29 cellular contexts compared by ENCODE assay signal in genomic region chr3:72536206-72536887, GRCh38.
"Had no signal": no experiment of that assay in that cellular context is flagged by ENCODE, and none has a peak within 500 bp of the region (broad histone marks: within the 10 kb centered on the region; RNA-seq: fewer than 3 reads in every experiment).

No MANE protein-coding gene starts in this region.

- H3K9me3 ChIP-seq: ascending aorta, gastrocnemius medialis, mucosa of descending colon, pancreas, prostate gland, sigmoid colon, thyroid gland had no signal

- H3K27ac Mint-ChIP-seq: activated naive CD4-positive, alpha-beta T cell treated with anti-CD3 and anti-CD28 coated beads, Interleukin-2, amount 10 ng/mL, durations not matched to agents 7 days and 5 days; activated naive CD8-positive, alpha-beta T cell treated with anti-CD3 and anti-CD28 coated beads, Interleukin-2, amount 10 ng/mL, durations not matched to agents 7 days and 5 days; natural killer cell treated with Interleukin-12 subunit alpha and Interleukin-12 subunit beta and Interleukin-15 and Interleukin-18, amount 100 ng/mL, for 72 hours had no signal

- H2AFZ ChIP-seq: hepatocyte had no signal

- H3K4me3 Mint-ChIP-seq: activated naive CD4-positive, alpha-beta T cell treated with anti-CD3 and anti-CD28 coated beads, Interleukin-2, amount 10 ng/mL, durations not matched to agents 7 days and 5 days; activated naive CD8-positive, alpha-beta T cell treated with anti-CD3 and anti-CD28 coated beads, Interleukin-2, amount 10 ng/mL, durations not matched to agents 7 days and 5 days; effector memory CD8-positive, alpha-beta T cell; natural killer cell treated with Interleukin-12 subunit alpha and Interleukin-12 subunit beta and Interleukin-15 and Interleukin-18, amount 100 ng/mL, for 72 hours had no signal

- H3K36me3 ChIP-seq: ascending aorta, gastrocnemius medialis, pancreas, prostate gland, sigmoid colon, stomach, thyroid gland had no signal

- H3K27me3 ChIP-seq: ascending aorta, gastrocnemius medialis, hepatocyte, pancreas, sigmoid colon, stomach, thyroid gland had no signal

- H3K79me2 ChIP-seq: hepatocyte had no signal

- ATAC-seq: effector memory CD8-positive, alpha-beta T cell; gastrocnemius medialis; left cardiac atrium; mucosa of descending colon; pancreas had no signal

- H3K4me3 ChIP-seq: ascending aorta, coronary artery, gastrocnemius medialis, hepatocyte, mucosa of descending colon, pancreas, prostate gland, sigmoid colon, stomach, thyroid gland had no signal

- H3K4me2 ChIP-seq: hepatocyte had no signal

- DNase-seq: activated CD4-positive, alpha-beta T cell treated with anti-CD3 and anti-CD28 coated beads for 1 hour; activated CD4-positive, alpha-beta T cell treated with anti-CD3 and anti-CD28 coated beads, Interleukin-2, amount 50 U/mL, for 48 hours; activated CD8-positive, alpha-beta memory T cell treated with anti-CD3 and anti-CD28 coated beads, Interleukin-2, amount 50 U/mL, for 4 hours; activated gamma-delta T cell; activated naive CD4-positive, alpha-beta T cell treated with anti-CD3 and anti-CD28 coated beads, Interleukin-2, amount 10 ng/mL, durations not matched to agents 7 days and 5 days; activated naive CD8-positive, alpha-beta T cell treated with anti-CD3 and anti-CD28 coated beads, Interleukin-2, amount 10 ng/mL, durations not matched to agents 7 days and 5 days; activated T-cell treated with anti-CD3 and anti-CD28 coated beads, Interleukin-2, amount 50 U/mL, for 1 hour; effector memory CD8-positive, alpha-beta T cell; erythroblast; gastrocnemius medialis; glutamatergic neuron; left cardiac atrium; left ventricle myocardium superior; mucosa of descending colon; nucleus accumbens; pancreas; retina; sigmoid colon; small intestine; stimulated activated CD4-positive, alpha-beta T cell treated with anti-CD3 and anti-CD28 coated beads, Interleukin-2, amount 100 ng/mL, for 24 hours; stomach; T-helper 9 cell had no signal

- H3K36me3 Mint-ChIP-seq: activated naive CD4-positive, alpha-beta T cell treated with anti-CD3 and anti-CD28 coated beads, Interleukin-2, amount 10 ng/mL, durations not matched to agents 7 days and 5 days; brain had no signal

- H3K4me1 ChIP-seq: ascending aorta, gastrocnemius medialis, pancreas, prostate gland, sigmoid colon, stomach had no signal

- H3K27ac ChIP-seq: ascending aorta, coronary artery, gastrocnemius medialis, hepatocyte, pancreas, prostate gland, sigmoid colon, stomach, thyroid gland had no signal
